In genomic region chr11:19800162-19800561, GRCh38 we compare ENCODE assay signal across 1 cellular context.
TF ChIP-seq lines count a peak whose summit lies in the region.

No MANE protein-coding gene starts in this region.

TF ChIP-seq in K562, 482 proteins besides CTCF, POLR2A, EP300 and RAD21:
- TF ChIP-seq KDM1A (IDR thresholded peaks at IDR 0.05) (no peak), ZNF644 (tag; IDR thresholded peaks at IDR 0.05; ENCODE audit: low read depth) (no peak), ILF3 (IDR thresholded peaks at IDR 0.05; ENCODE audit: borderline replicate concordance) (no peak), ZNF431 (CRISPR knock-in tag; IDR thresholded peaks at IDR 0.05) (no peak), ZNF518B (CRISPR knock-in tag; IDR thresholded peaks at IDR 0.05) (no peak), EHMT2 (IDR thresholded peaks at IDR 0.05) (no peak), E2F5 (CRISPR knock-in tag; IDR thresholded peaks at IDR 0.05) (no peak), CHAMP1 (IDR thresholded peaks at IDR 0.05) (no peak), KAT8 (IDR thresholded peaks at IDR 0.05; ENCODE audit: low read depth) (no peak), ZNF41 (CRISPR knock-in tag; conservative IDR thresholded peaks at IDR 0.05) (no peak), THRA (IDR thresholded peaks at IDR 0.05) (no peak), ATF1 (CRISPR knock-in tag; IDR thresholded peaks at IDR 0.05) (no peak), ATF1 (tag; IDR thresholded peaks at IDR 0.05) (no peak), EZH2 (IDR thresholded peaks at IDR 0.05; ENCODE audit: borderline replicate concordance, low read depth, low read length) (no peak), RCOR1 (IDR thresholded peaks at IDR 0.05; ENCODE audit: borderline replicate concordance in 1 of 2, low read depth in 2 of 2, low read length in 2 of 2) (no peak), HSF4 (CRISPR knock-in tag; IDR thresholded peaks at IDR 0.05; ENCODE audit: borderline replicate concordance) (no peak), RNF219 (CRISPR knock-in tag; IDR thresholded peaks at IDR 0.05) (no peak), ZNF175 (CRISPR knock-in tag; IDR thresholded peaks at IDR 0.05; ENCODE audit: low read depth) (no peak), RBM15 (IDR thresholded peaks at IDR 0.05; ENCODE audit: insufficient read depth, low read length) (no peak), ZNF764 (CRISPR knock-in tag; IDR thresholded peaks at IDR 0.05; ENCODE audit: low read depth) (no peak)
